Comparison of ENCODE assay signal across 1 cellular context in genomic region chr5:181223041-181223728, GRCh38.
TF ChIP-seq lines count a peak whose summit lies in the region.

Gene TRIM41 (plus strand): TSS chr5:181223281. CDS start chr5:181224000, 719 bp downstream.

TF ChIP-seq in HepG2, 621 proteins besides CTCF, POLR2A, EP300 and RAD21 (continued from another document and continues in another):
- TF ChIP-seq AFF4 (CRISPR knock-in tag; IDR thresholded peaks at IDR 0.05) (no peak), EHMT2 (IDR thresholded peaks at IDR 0.05; ENCODE audit: borderline replicate concordance, low read depth, low read length) (no peak), RARA (CRISPR knock-in tag; IDR thresholded peaks at IDR 0.05) (0 out of 2 replicates have a peak, but pooled peaks have one; percentile 5), TAF1 (CRISPR knock-in tag; IDR thresholded peaks at IDR 0.05) (peak; percentile 86), ZNF576 (CRISPR knock-in tag; IDR thresholded peaks at IDR 0.05) (0 out of 2 replicates have a peak, but pooled peaks have one; percentile 25), PAWR (CRISPR knock-in tag; IDR thresholded peaks at IDR 0.05; ENCODE audit: borderline replicate concordance) (peak; percentile 67; the same call in 1 of the 2 replicates), DPF2 (CRISPR knock-in tag; IDR thresholded peaks at IDR 0.05; ENCODE audit: borderline replicate concordance, low read depth) (no peak), MTA1 (CRISPR knock-in tag; IDR thresholded peaks at IDR 0.05; ENCODE audit: borderline replicate concordance) (0 out of 2 replicates have a peak, but pooled peaks have one; percentile 52), ZNF577 (CRISPR knock-in tag; IDR thresholded peaks at IDR 0.05; ENCODE audit: borderline replicate concordance, low read depth) (no peak), BCLAF1 (IDR thresholded peaks at IDR 0.05) (no peak), ATF6 (CRISPR knock-in tag; conservative IDR thresholded peaks at IDR 0.05) (no peak), ZNF513 (CRISPR knock-in tag; conservative IDR thresholded peaks at IDR 0.05) (no peak), ZFP41 (CRISPR knock-in tag; IDR thresholded peaks at IDR 0.05; ENCODE audit: borderline replicate concordance) (0 out of 2 replicates have a peak, but pooled peaks have one; percentile 54), KLF12 (CRISPR knock-in tag; IDR thresholded peaks at IDR 0.05; ENCODE audit: borderline replicate concordance) (peak; percentile 67; the same call in 1 of the 2 replicates), PAX8 (CRISPR knock-in tag; IDR thresholded peaks at IDR 0.05; ENCODE audit: borderline replicate concordance) (peak; percentile 84; the same call in 1 of the 2 replicates), ATF3 (CRISPR knock-in tag; IDR thresholded peaks at IDR 0.05) (no peak; the same call in 1 of the 2 replicates), CBX5 (CRISPR knock-in tag; IDR thresholded peaks at IDR 0.05; ENCODE audit: borderline replicate concordance) (peak; percentile 61; the same call in 1 of the 2 replicates), MYNN (CRISPR knock-in tag; IDR thresholded peaks at IDR 0.05; ENCODE audit: low read depth) (no peak), HMG20A (CRISPR knock-in tag; IDR thresholded peaks at IDR 0.05; ENCODE audit: borderline replicate concordance) (peak; percentile 20; the same call in 1 of the 2 replicates), ZMYM3 (CRISPR knock-in tag; IDR thresholded peaks at IDR 0.05) (no peak), GABPA (IDR thresholded peaks at IDR 0.05; ENCODE audit: low read depth, low read length) (no peak), GABPA (CRISPR knock-in tag; IDR thresholded peaks at IDR 0.05; ENCODE audit: low read depth) (peak; percentile 95), ETV6 (CRISPR knock-in tag; conservative IDR thresholded peaks at IDR 0.05) (peak; percentile 99), ZNF704 (CRISPR knock-in tag; IDR thresholded peaks at IDR 0.05; ENCODE audit: borderline replicate concordance) (no peak), NFYC (CRISPR knock-in tag; IDR thresholded peaks at IDR 0.05) (0 out of 2 replicates have a peak, but pooled peaks have one; percentile 18), DNMT1 (CRISPR knock-in tag; IDR thresholded peaks at IDR 0.05) (no peak), SRY (CRISPR knock-in tag; IDR thresholded peaks at IDR 0.05) (peak; percentile 63; the same call in 1 of the 2 replicates), ZBTB49 (CRISPR knock-in tag; IDR thresholded peaks at IDR 0.05; ENCODE audit: borderline replicate concordance) (no peak), ZNF703 (CRISPR knock-in tag; IDR thresholded peaks at IDR 0.05; ENCODE audit: borderline replicate concordance) (no peak; the same call in 1 of the 2 replicates), ZBTB8A (CRISPR knock-in tag; IDR thresholded peaks at IDR 0.05; ENCODE audit: borderline replicate concordance, low read depth) (no peak), ZNF580 (CRISPR knock-in tag; IDR thresholded peaks at IDR 0.05; ENCODE audit: borderline replicate concordance, low read depth) (peak; percentile 48; the same call in 1 of the 2 replicates), ZNF263 (CRISPR knock-in tag; IDR thresholded peaks at IDR 0.05) (no peak), ZBTB42 (CRISPR knock-in tag; IDR thresholded peaks at IDR 0.05) (no peak), ZNF552 (CRISPR knock-in tag; IDR thresholded peaks at IDR 0.05; ENCODE audit: borderline replicate concordance) (peak; percentile 48; the same call in 1 of the 2 replicates), NFKB2 (CRISPR knock-in tag; IDR thresholded peaks at IDR 0.05; ENCODE audit: borderline replicate concordance) (peak; percentile 56; the same call in 1 of the 2 replicates), HDAC1 (CRISPR knock-in tag; IDR thresholded peaks at IDR 0.05) (peak; percentile 95), ZNF609 (CRISPR knock-in tag; IDR thresholded peaks at IDR 0.05; ENCODE audit: borderline replicate concordance) (no peak; the same call in 1 of the 2 replicates), ZNF317 (CRISPR knock-in tag; IDR thresholded peaks at IDR 0.05) (peak; percentile 88), NPAS2 (CRISPR knock-in tag; IDR thresholded peaks at IDR 0.05; ENCODE audit: borderline replicate concordance) (no peak)
